Comparison of ENCODE assay signal across 24 cellular contexts in the genomic region with DNA sequence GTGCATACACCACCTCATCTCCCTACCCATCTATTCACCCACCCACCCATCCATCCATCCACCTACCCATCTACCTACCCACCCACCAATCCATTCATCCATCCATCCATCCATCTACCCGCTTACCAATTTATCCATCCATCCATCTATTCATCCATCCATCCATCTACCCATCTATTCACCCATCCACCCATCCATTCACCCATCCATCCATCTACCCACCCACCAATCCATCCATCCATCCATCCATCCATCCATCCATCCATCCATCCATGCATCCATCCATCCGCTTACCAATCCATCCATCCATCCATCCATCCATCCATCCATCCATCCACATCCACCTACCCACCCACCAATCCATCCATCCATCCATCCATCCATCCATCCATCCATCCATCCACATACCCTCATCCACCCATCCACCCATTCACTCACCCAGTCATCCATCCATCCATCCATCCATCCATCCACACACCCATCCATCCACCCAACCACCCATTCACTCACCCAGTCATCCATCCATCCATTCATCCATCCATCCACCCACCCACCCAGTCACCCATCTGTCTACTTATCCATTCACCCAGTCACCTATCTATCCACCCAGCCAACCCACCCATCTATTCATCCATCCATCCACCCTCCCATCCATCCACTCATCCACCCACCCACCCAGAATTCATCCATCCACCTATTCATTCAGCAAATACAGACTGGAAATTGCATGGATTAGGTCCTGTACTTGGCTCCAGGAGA.
A peak's percentile ranks its signal among the peaks of the same experiment; 100 is the strongest.
DNase-seq lines count a peak whose midpoint lies in the region; ATAC-seq and TF ChIP-seq lines count a peak whose summit lies in the region.
"Had no signal": no experiment of that assay in that cellular context is flagged by ENCODE, and none has a peak within 500 bp of the region (broad histone marks: within the 10 kb centered on the region; RNA-seq: fewer than 3 reads in every experiment).

No MANE protein-coding gene starts in this region.

- in situ Hi-C loops in IMR-90 (cut with MboI; ENCODE audit: low sequenced_read_pairs): loop anchor here (5.0 kb wide), 1 partner anchor 190 kb away; a partner anchor contains a TSS

- no peak overlapping the region for H2BK20ac ChIP-seq in IMR-90 (ENCODE audit: low read depth, low read length)

- dilution Hi-C loops in IMR-90 (cut with HindIII; ENCODE audit: low sequenced_read_pairs, unreplicated experiment): no loop called here

- no peak overlapping the region for H2BK12ac ChIP-seq in neuronal stem cell (ENCODE audit: low read length)

- no peaks in the 10 kb centered on the region for H3K27me3 Mint-ChIP-seq in activated naive CD4-positive, alpha-beta T cell treated with anti-CD3 and anti-CD28 coated beads, Interleukin-2, amount 50 U/mL, for 24 hours
- H3K27me3 Mint-ChIP-seq: B cell; CD4-positive, alpha-beta memory T cell; CD8-positive, alpha-beta memory T cell had no signal

- H3K4me1 Mint-ChIP-seq in activated naive CD4-positive, alpha-beta T cell treated with anti-CD3 and anti-CD28 coated beads, Interleukin-2, amount 50 U/mL, for 24 hours: peaks cover 10% of the 10 kb centered on the region

- H3K79me1 ChIP-seq in IMR-90 (ENCODE audit: low read depth in 1 of 2, low read length in 2 of 2) (peaks cover 5 to 22% of the 10 kb centered on the region in 2 experiments; a peak in 2 of 4 replicates), neuronal stem cell (ENCODE audit: low read depth, low read length) (no peaks in the 10 kb centered on the region)

- CTCF ChIA-PET in IMR-90 (lab: Yijun Ruan, JAX): no interaction called here

- H4K91ac ChIP-seq in IMR-90 (ENCODE audit: insufficient read depth, low read depth, low read length): no peak overlapping the region
- H4K91ac ChIP-seq in neuronal stem cell (ENCODE audit: low read depth, low read length, poor library complexity): no peak overlapping the region

- H3K18ac ChIP-seq in IMR-90 (ENCODE audit: low read depth, low read length) (no peak overlapping the region), neuronal stem cell (ENCODE audit: low read length) (no peak overlapping the region)

- H3K4me1 ChIP-seq in IMR-90 (ENCODE audit: control insufficient read depth, insufficient read depth, low read length) (peaks cover 14% of the 10 kb centered on the region), neuronal stem cell (ENCODE audit: control insufficient read depth in 2 of 2, insufficient read depth in 1 of 2, low read depth in 1 of 2, low read length in 2 of 2) (peaks cover 2 to 14% of the 10 kb centered on the region in 2 donors)

- H2AFZ ChIP-seq in IMR-90 (replicated peaks; ENCODE audit: low read length, poor library complexity) (no peak overlapping the region), neuronal stem cell (ENCODE audit: low read length) (no peak overlapping the region)

- TF ChIP-seq POLR2A in IMR-90 (IDR thresholded peaks at IDR 0.05; ENCODE audit: low read depth, low read length): no peak

- H3K4me3 ChIP-seq in IMR-90 (ENCODE audit: insufficient read depth, low read depth, low read length) (no peak overlapping the region), neuronal stem cell (ENCODE audit: low read length in 2 of 2) (no peak overlapping the region)
- H3K4me3 ChIP-seq: A549, GM12878 had no signal

- H4K8ac ChIP-seq in IMR-90 (ENCODE audit: low read depth in 2 of 2, low read length in 2 of 2) (no peak overlapping the region), neuronal stem cell (ENCODE audit: low read depth, low read length) (no peak overlapping the region)

- no peak overlapping the region for H2AK9ac ChIP-seq in IMR-90 (replicated peaks; ENCODE audit: low read depth, low read length, poor library complexity)

- H3K9me3 Mint-ChIP-seq in activated naive CD4-positive, alpha-beta T cell treated with anti-CD3 and anti-CD28 coated beads, Interleukin-2, amount 50 U/mL, for 24 hours: no peaks in the 10 kb centered on the region

- no peak for ATAC-seq in IMR-90 (ENCODE audit: low read depth)
- ATAC-seq: A549, GM12878 had no signal

- no TSS peak for BruUV-seq in IMR-90 (replicated peaks; lab: Mats Ljungman, UMichigan)

- H4K5ac ChIP-seq in IMR-90 (ENCODE audit: low read depth, low read length): no peak overlapping the region

- no peak overlapping the region for H2BK15ac ChIP-seq in IMR-90 (ENCODE audit: low read depth, low read length)
- no peak overlapping the region for H2BK15ac ChIP-seq in neuronal stem cell (ENCODE audit: low read length)

- H3K36me3 Mint-ChIP-seq in activated naive CD4-positive, alpha-beta T cell treated with anti-CD3 and anti-CD28 coated beads, Interleukin-2, amount 50 U/mL, for 24 hours: no peaks in the 10 kb centered on the region
- H3K36me3 Mint-ChIP-seq: CD4-positive, alpha-beta memory T cell; CD4-positive, CD25-positive, alpha-beta regulatory T cell; CD8-positive, alpha-beta memory T cell had no signal

- H2BK5ac ChIP-seq in IMR-90 (ENCODE audit: low read depth, low read length, poor library complexity, severe bottlenecking) (no peak overlapping the region), neuronal stem cell (ENCODE audit: low read length) (no peak overlapping the region)

- POLR2A ChIA-PET in IMR-90 (lab: Charles Lee; ENCODE audit: unreplicated experiment): no interaction called here

- intact Hi-C loops in IMR-90 (cut with micrococcal nuclease): loop anchor here (10.0 kb wide), 1 partner anchor 83 kb away; no protein-coding TSS in a partner anchor

- H3K36me3 ChIP-seq in IMR-90 (ENCODE audit: control insufficient read depth, insufficient read depth, low read length) (no peaks in the 10 kb centered on the region), neuronal stem cell (replicated peaks in 1 of 2; ENCODE audit: control insufficient read depth in 2 of 2, insufficient read depth in 2 of 2, low read length in 2 of 2) (no peaks in the 10 kb centered on the region)

- H3K14ac ChIP-seq in IMR-90 (replicated peaks; ENCODE audit: low read depth, low read length) (no peak overlapping the region), neuronal stem cell (ENCODE audit: low read length) (no peak overlapping the region)

- H4K20me1 ChIP-seq in IMR-90 (ENCODE audit: insufficient read depth, low read length): no peaks in the 10 kb centered on the region

- H3K9me3 ChIP-seq in IMR-90 (ENCODE audit: control insufficient read depth, insufficient read depth, low read length) (peaks cover 10% of the 10 kb centered on the region), neuronal stem cell (replicated peaks in 1 of 2; ENCODE audit: control insufficient read depth in 2 of 2, insufficient read depth in 1 of 2, low read depth in 1 of 2, low read length in 2 of 2) (peaks cover 9 to 11% of the 10 kb centered on the region in 2 donors)

- H2BK120ac ChIP-seq in IMR-90 (ENCODE audit: low read depth, low read length) (no peak overlapping the region), neuronal stem cell (ENCODE audit: low read depth, low read length) (no peak overlapping the region)

- no peak for DNase-seq in activated naive CD4-positive, alpha-beta T cell (lab: John Stamatoyannopoulos, UW)
- no peak for DNase-seq in IMR-90
- DNase-seq in neuronal stem cell (ENCODE audit: low spot score): no peak
- DNase-seq in activated CD8-positive, alpha-beta memory T cell treated with anti-CD3 and anti-CD28 coated beads for 24 hours: no peak
- DNase-seq in glomerular visceral epithelial cell (ENCODE audit: extremely low spot score): no peak
- DNase-seq: AML-193; C1 segment of cervical spinal cord; CD4-positive, alpha-beta memory T cell; CD4-positive, CD25-positive, alpha-beta regulatory T cell; CD8-positive, alpha-beta memory T cell; COR-L47; DMS 273 treated with DMSO at 0.1 percent for 48 hours; DMS153; DMS53; DMS79; DND-41; EL; GDM1 had no signal

- no peak for TF ChIP-seq RAD21 in IMR-90 (IDR thresholded peaks at IDR 0.05; ENCODE audit: low read length)

- H2AK5ac ChIP-seq in IMR-90 (ENCODE audit: low read depth, low read length): 0 out of 2 replicates have a peak overlapping the region, but pooled peaks have one; percentile 5
- H2AK5ac ChIP-seq in neuronal stem cell (ENCODE audit: low read depth, low read length): no peak overlapping the region

- no peak overlapping the region for H3K56ac ChIP-seq in IMR-90 (ENCODE audit: extremely low read depth, insufficient read depth, low read length)

- H3K27me3 ChIP-seq in IMR-90 (ENCODE audit: control insufficient read depth, insufficient read depth, low read length): no peaks in the 10 kb centered on the region
- no peaks in the 10 kb centered on the region for H3K27me3 ChIP-seq in neuronal stem cell (ENCODE audit: control insufficient read depth in 3 of 3, insufficient read depth in 3 of 3, low read depth in 1 of 3, low read length in 3 of 3)

- no peak overlapping the region for H3K9ac ChIP-seq in IMR-90 (ENCODE audit: low read depth, low read length)
- peak overlapping the region; percentile 32 for H3K9ac ChIP-seq in neuronal stem cell (ENCODE audit: low read depth, low read length, poor library complexity)

- H3K4ac ChIP-seq in IMR-90 (ENCODE audit: low read depth, low read length) (no peak overlapping the region), neuronal stem cell (ENCODE audit: low read length) (no peak overlapping the region)

- no peak overlapping the region for H3K4me3 Mint-ChIP-seq in activated naive CD4-positive, alpha-beta T cell treated with anti-CD3 and anti-CD28 coated beads, Interleukin-2, amount 50 U/mL, for 24 hours
- H3K4me3 Mint-ChIP-seq: B cell; CD14-positive monocyte; CD4-positive, alpha-beta memory T cell; CD4-positive, CD25-positive, alpha-beta regulatory T cell had no signal

- H3K9me1 ChIP-seq in IMR-90 (ENCODE audit: insufficient read depth, low read length): peaks cover 15% of the 10 kb centered on the region

- H3K23ac ChIP-seq in IMR-90 (ENCODE audit: low read depth, low read length) (no peak overlapping the region), neuronal stem cell (ENCODE audit: low read depth, low read length, poor library complexity) (no peak overlapping the region)

- H3K4me2 ChIP-seq in IMR-90 (ENCODE audit: low read depth, low read length) (no peak overlapping the region), neuronal stem cell (ENCODE audit: insufficient read depth, low read length, poor library complexity, severe bottlenecking) (no peak overlapping the region)
- H3K4me2 ChIP-seq: A549 had no signal

- H3K27ac ChIP-seq in IMR-90 (ENCODE audit: insufficient read depth, low read length) (no peak overlapping the region), neuronal stem cell (replicated peaks; ENCODE audit: low read length) (no peak overlapping the region)
- H3K27ac ChIP-seq: 22Rv1, A549 had no signal

- peak overlapping the region; percentile 68 for H3K27ac Mint-ChIP-seq in activated naive CD4-positive, alpha-beta T cell treated with anti-CD3 and anti-CD28 coated beads, Interleukin-2, amount 50 U/mL, for 24 hours
- H3K27ac Mint-ChIP-seq: B cell had no signal

- WGBS in IMR-90 (ENCODE audit: extremely low coverage in 2 of 2, insufficient read length in 1 of 2), 2 experiments: 88 to 95% methylated on average over 1 of the region's 2 CpGs
- WGBS in neuronal stem cell (ENCODE audit: extremely low coverage in 2 of 2, insufficient read length in 2 of 2, insufficient replicate concordance in 1 of 2), 2 donors: 100% methylated on average over 1 of the region's 2 CpGs; no CpG with 5 or more reads in 1 of the 2 donors

- no peak for TF ChIP-seq CTCF in IMR-90 (conservative IDR thresholded peaks at IDR 0.05; ENCODE audit: low read depth, low read length)

TF ChIP-seq in IMR-90, 13 proteins besides CTCF, POLR2A, EP300 and RAD21 (continues in another document):
- TF ChIP-seq RCOR1 (IDR thresholded peaks at IDR 0.05; ENCODE audit: insufficient replicate concordance, low read length): no peak
- TF ChIP-seq RFX5 (IDR thresholded peaks at IDR 0.05; ENCODE audit: low read depth, low read length): no peak
